Comparison of ENCODE assay signal across 13 cellular contexts in the genomic region with DNA sequence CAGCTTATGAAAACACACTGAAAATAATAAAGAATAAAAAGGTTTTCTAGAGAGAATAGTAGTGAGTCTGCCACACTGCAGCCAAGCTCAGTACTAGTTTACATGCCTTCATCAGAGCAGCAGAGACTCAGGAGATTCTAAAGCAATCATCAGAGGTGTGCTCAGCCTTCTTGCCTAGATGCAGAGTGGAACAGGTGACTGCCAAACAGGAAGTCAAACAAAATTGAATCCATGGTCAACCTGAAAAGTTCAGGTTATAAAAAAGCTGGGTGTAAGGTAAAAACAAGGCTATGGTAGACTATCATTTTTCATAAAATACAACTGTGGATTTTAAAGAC.
DNase-seq lines count a peak whose midpoint lies in the region; ATAC-seq, FAIRE-seq and TF ChIP-seq lines count a peak whose summit lies in the region.
"Had no signal": no experiment of that assay in that cellular context is flagged by ENCODE, and none has a peak within 500 bp of the region (broad histone marks: within the 10 kb centered on the region; RNA-seq: fewer than 3 reads in every experiment).

No MANE protein-coding gene starts in this region.

- H3K4me1 Mint-ChIP-seq in activated T-cell treated with anti-CD3 and anti-CD28 coated beads, Interleukin-2, amount 50 U/mL, for 24 hours (ENCODE audit: low read depth) = peaks cover 28% of the 10 kb centered on the region
- H3K4me1 Mint-ChIP-seq in T-cell = peaks cover 15 to 19% (median 17%) of the 10 kb centered on the region in 3 donors

- peaks cover 8% of the 10 kb centered on the region for H3K9me3 Mint-ChIP-seq in activated T-cell treated with anti-CD3 and anti-CD28 coated beads, Interleukin-2, amount 50 U/mL, for 24 hours
- peaks cover 2 to 17% (median 5%) of the 10 kb centered on the region in 3 donors for H3K9me3 Mint-ChIP-seq in T-cell

- peak overlapping the region; percentile 16 for H3K4me3 ChIP-seq in thoracic aorta
- H3K4me3 ChIP-seq in upper lobe of right lung = no peak overlapping the region
- H3K4me3 ChIP-seq in kidney (ENCODE audit: low read length in 2 of 2) = no peak overlapping the region
- H3K4me3 ChIP-seq: heart right ventricle had no signal

- POLR2A ChIA-PET in T-cell (lab: Charles Lee) = no interaction called here

- peak overlapping the region; percentile 52 to 68 for H3K27ac ChIP-seq in thoracic aorta
- H3K27ac ChIP-seq in upper lobe of right lung = no peak overlapping the region
- no peak overlapping the region for H3K27ac ChIP-seq in kidney (ENCODE audit: low read depth in 2 of 2, low read length in 2 of 2)
- H3K27ac ChIP-seq: heart right ventricle had no signal

- no peaks in the 10 kb centered on the region for H3K36me3 ChIP-seq in thoracic aorta
- no peaks in the 10 kb centered on the region for H3K36me3 ChIP-seq in upper lobe of right lung
- H3K36me3 ChIP-seq in kidney (ENCODE audit: control insufficient read depth in 1 of 2, insufficient read depth in 2 of 2, low read length in 2 of 2) = no peaks in the 10 kb centered on the region
- H3K36me3 ChIP-seq: heart right ventricle had no signal

- peak overlapping the region; percentile 31 for H3K27ac Mint-ChIP-seq in activated T-cell treated with anti-CD3 and anti-CD28 coated beads, Interleukin-2, amount 50 U/mL, for 24 hours
- peak overlapping the region; percentile 8 to 49 for H3K27ac Mint-ChIP-seq in T-cell

- H3K9me3 ChIP-seq in thoracic aorta (no peaks in the 10 kb centered on the region), upper lobe of right lung (no peaks in the 10 kb centered on the region), kidney (ENCODE audit: control insufficient read depth in 1 of 2, low read length in 2 of 2) (no peaks in the 10 kb centered on the region)

- no peak for TF ChIP-seq CTCF in thoracic aorta (IDR thresholded peaks at IDR 0.05)
- TF ChIP-seq CTCF in upper lobe of right lung (IDR thresholded peaks at IDR 0.05) = no peak
- no peak for TF ChIP-seq CTCF in kidney (IDR thresholded peaks at IDR 0.05; ENCODE audit: borderline replicate concordance, extremely low read depth, insufficient read depth)

- peaks cover 13 to 21% of the 10 kb centered on the region in 2 donors for H3K4me1 ChIP-seq in thoracic aorta (ENCODE audit: control insufficient read depth in 1 of 2, low read depth in 2 of 2)
- no peaks in the 10 kb centered on the region for H3K4me1 ChIP-seq in upper lobe of right lung
- H3K4me1 ChIP-seq in kidney (ENCODE audit: control insufficient read depth in 1 of 2, insufficient read depth in 1 of 2, low read depth in 1 of 2, low read length in 2 of 2) = no peaks in the 10 kb centered on the region

- intact Hi-C loops in upper lobe of right lung (cut with DNase I) = no loop called here
- intact Hi-C loops in kidney (cut with DNase I) = no loop called here

- H3K4me3 Mint-ChIP-seq in activated T-cell treated with anti-CD3 and anti-CD28 coated beads, Interleukin-2, amount 50 U/mL, for 24 hours = no peak overlapping the region
- H3K4me3 Mint-ChIP-seq in T-cell = no peak overlapping the region

- no peak for DNase-seq in activated T-cell treated with anti-CD3 and anti-CD28 coated beads, Interleukin-2, amount 50 U/mL, for 24 hours
- DNase-seq in activated T-cell treated with anti-CD3 and anti-CD28 coated beads for 4 hours (no peak), T-cell (no peak), thoracic aorta (ENCODE audit: low spot score) (no peak), upper lobe of right lung (no peak), kidney (no peak)
- DNase-seq: DND-41; effector memory CD4-positive, alpha-beta T cell; heart right ventricle; NCI-H510A had no signal

- H3K9ac ChIP-seq in kidney (ENCODE audit: low read length in 2 of 2) = no peak overlapping the region

- H3K27me3 ChIP-seq in thoracic aorta (replicated peaks; ENCODE audit: insufficient read depth) (no peaks in the 10 kb centered on the region), upper lobe of right lung (no peaks in the 10 kb centered on the region)
- H3K27me3 ChIP-seq: heart right ventricle had no signal

- no peak for FAIRE-seq in kidney (lab: Jason Lieb, UNC)

- H3K27me3 Mint-ChIP-seq in activated T-cell treated with anti-CD3 and anti-CD28 coated beads, Interleukin-2, amount 50 U/mL, for 24 hours = no peaks in the 10 kb centered on the region
- H3K27me3 Mint-ChIP-seq in T-cell = no peaks in the 10 kb centered on the region
- H3K27me3 Mint-ChIP-seq: progenitor cell of endocrine pancreas had no signal

- peaks cover 4% of the 10 kb centered on the region for H3K36me3 Mint-ChIP-seq in activated T-cell treated with anti-CD3 and anti-CD28 coated beads, Interleukin-2, amount 50 U/mL, for 24 hours (ENCODE audit: low read depth)
- peaks cover 6% of the 10 kb centered on the region for H3K36me3 Mint-ChIP-seq in T-cell

- ATAC-seq in T-cell (replicated peaks in 1 of 4) (peak in 2 of 4 experiments; percentile 36 to 37), esophagus mucosa (peak; percentile 38), thoracic aorta (ENCODE audit: insufficient number of reproducible peaks, low FRiP score, low read depth) (peak; percentile 81), GM18870 (IDR thresholded peaks at IDR 0.05; ENCODE audit: unreplicated experiment) (no peak), upper lobe of right lung (no peak)

- CTCF ChIA-PET in T-cell (lab: Charles Lee) = interaction anchor here in 1 of 2 donors (0.6 kb wide), 1 partner anchor 74 kb away, joined by 3 read pairs; no protein-coding TSS in a partner anchor

Comparison
In these comparisons a context has a peak if more than half of its experiments do, and no peak if none do; other contexts are left out.
1. ATAC-seq: peak in esophagus mucosa (single experiment) and thoracic aorta (single experiment); none in GM18870 (single experiment) and upper lobe of right lung (single experiment).
2. H3K27ac ChIP-seq: peak in thoracic aorta (2 of 2); none in upper lobe of right lung (single experiment) and kidney (0 of 2).